In genomic region chr1:117886101-117886795, GRCh38 we compare ENCODE assay signal across 1 cellular context.
A peak's percentile ranks its signal among the peaks of the same experiment; 100 is the strongest.
TF ChIP-seq lines count a peak whose summit lies in the region.

No MANE protein-coding gene starts in this region.

TF ChIP-seq in IMR-90, 13 proteins besides CTCF, POLR2A, EP300 and RAD21 (continued from another document):
- peak; percentile 73 for TF ChIP-seq CEBPB (IDR thresholded peaks at IDR 0.05; ENCODE audit: low read depth, low read length)
- no peak for TF ChIP-seq MAZ (IDR thresholded peaks at IDR 0.05; ENCODE audit: borderline replicate concordance, low read depth, low read length)
- no peak for TF ChIP-seq CHD1 (IDR thresholded peaks at IDR 0.05; ENCODE audit: low read depth, low read length)
TF ChIP-seq in IMR-90: peak in this region for 1.
